Comparison of ENCODE assay signal across 35 cellular contexts in genomic region chr6:22296936-22297335, GRCh38. TPM values are rescaled to one million over a fixed set of nuclear protein-coding genes. Genes with fewer than 3 reads are reported as not detected.
"Had no signal": no experiment of that assay in that cellular context is flagged by ENCODE, and none has a peak within 500 bp of the region (broad histone marks: within the 10 kb centered on the region; RNA-seq: fewer than 3 reads in every experiment).

Gene PRL (minus strand): TSS chr6:22297036. CDS start chr6:22296982, 54 bp downstream.

- H3K36me3 ChIP-seq: adrenal gland, ascending aorta, cardiac muscle cell had no signal

- FAIRE-seq: bronchial epithelial cell, TTC549 had no signal

- H3K9me3 ChIP-seq: adrenal gland, ascending aorta had no signal

- H3K27ac ChIP-seq: adrenal gland, ascending aorta, cardiac muscle cell, VCaP had no signal

- DNase-seq: activated B cell treated with CpG ODN at 0.5 μM for 24 hours; activated CD4-positive, alpha-beta memory T cell treated with anti-CD3 and anti-CD28 coated beads for 36 hours; activated CD4-positive, alpha-beta T cell treated with anti-CD3 and anti-CD28 coated beads for 4 hours; activated CD4-positive, alpha-beta T cell treated with anti-CD3 and anti-CD28 coated beads, Interleukin-2, amount 10 ng/mL, durations not matched to agents 24 days and 14 days; activated CD4-positive, alpha-beta T cell treated with anti-CD3 and anti-CD28 coated beads, Interleukin-2, amount 50 U/mL, for 1 hour; activated CD4-positive, alpha-beta T cell treated with anti-CD3 and anti-CD28 coated beads, Interleukin-2, amount 50 U/mL, for 4 hours; activated CD4-positive, CD25-positive, alpha-beta regulatory T cell treated with anti-CD3 and anti-CD28 coated beads, Interleukin-2, amount 50 U/mL, for 72 hours; activated CD8-positive, alpha-beta memory T cell treated with anti-CD3 and anti-CD28 coated beads, Interleukin-2, amount 50 U/mL, for 4 hours; activated CD8-positive, alpha-beta T cell treated with anti-CD3 and anti-CD28 coated beads for 36 hours; activated effector memory CD4-positive, alpha-beta T cell treated with anti-CD3 and anti-CD28 coated beads, Interleukin-2, amount 50 U/mL, for 16 hours; activated gamma-delta T cell treated with Interleukin-2 at 50 U/mL for 16 hours; activated naive CD4-positive, alpha-beta T cell; activated naive CD4-positive, alpha-beta T cell treated with anti-CD3 and anti-CD28 coated beads for 36 hours; activated naive CD4-positive, alpha-beta T cell treated with anti-CD3 and anti-CD28 coated beads, Interleukin-2, amount 50 U/mL, for 16 hours; activated naive CD8-positive, alpha-beta T cell treated with anti-CD3 and anti-CD28 coated beads for 36 hours; activated T-cell treated with anti-CD3 and anti-CD28 coated beads for 4 hours; activated T-cell treated with anti-CD3 and anti-CD28 coated beads, Interleukin-2, amount 50 U/mL, for 1 hour; activated T-cell treated with anti-CD3 and anti-CD28 coated beads, Interleukin-2, amount 50 U/mL, for 4 hours; activated T-cell treated with anti-CD3 and anti-CD28 coated beads, Interleukin-2, amount 50 U/mL, for 72 hours; adrenal gland; amniotic stem cell; caudate nucleus; cerebellar nuclear complex; T-helper 1 cell; T-helper 2 cell; T-helper 9 cell had no signal

- H3K4me1 ChIP-seq: adrenal gland, ascending aorta had no signal

- ATAC-seq: activated CD8-positive, alpha-beta T cell treated with anti-CD3 and anti-CD28 coated beads for 36 hours; activated naive CD4-positive, alpha-beta T cell treated with anti-CD3 and anti-CD28 coated beads, Interleukin-2, amount 50 U/mL, for 72 hours; activated T-cell treated with anti-CD3 and anti-CD28 coated beads, Interleukin-2, amount 50 U/mL, for 4 hours; activated T-cell treated with anti-CD3 and anti-CD28 coated beads, Interleukin-2, amount 50 U/mL, for 72 hours; activated T-helper 17 cell treated with anti-CD3 and anti-CD28 coated beads, Interleukin-2, amount 50 U/mL, for 72 hours had no signal

- H3K4me3 ChIP-seq: adrenal gland, ascending aorta, cardiac muscle cell had no signal

- H3K27me3 ChIP-seq: adrenal gland, ascending aorta, cardiac muscle cell had no signal

RNA-seq across cellular contexts. Expression of gene PRL, which starts in this region (rescaled TPM):
- total RNA-seq: activated B cell treated with CpG ODN at 0.5 μM for 24 hours; activated CD4-positive, alpha-beta memory T cell treated with anti-CD3 and anti-CD28 coated beads for 36 hours; activated CD4-positive, alpha-beta T cell treated with anti-CD3 and anti-CD28 coated beads, Interleukin-2, amount 10 ng/mL, durations not matched to agents 24 days and 14 days; activated CD8-positive, alpha-beta memory T cell treated with anti-CD3 and anti-CD28 coated beads for 36 hours; activated naive CD4-positive, alpha-beta T cell treated with anti-CD3 and anti-CD28 coated beads for 36 hours; activated naive CD4-positive, alpha-beta T cell treated with anti-CD3 and anti-CD28 coated beads, Interleukin-2, amount 50 U/mL, for 72 hours; activated naive CD8-positive, alpha-beta T cell treated with anti-CD3 and anti-CD28 coated beads for 36 hours; activated T-helper 1 cell treated with anti-CD3 and anti-CD28 coated beads, Interleukin-12 subunit alpha, Interleukin-12 subunit beta, Interleukin-2, Interleukin-4 antibody, amounts not matched to agents 30 ng/mL and 10 ng/mL and 1 ng/mL, durations not matched to agents 14 hours and 24 hours and 36 hours; activated T-helper 17 cell treated with anti-CD3 and anti-CD28 coated beads, Interleukin-2, amount 50 U/mL, for 72 hours; adrenal gland; ascending aorta; bronchial epithelial cell; cardiac muscle cell had no signal
- polyA plus RNA-seq: adrenal gland, cardiac muscle cell had no signal
